13 cellular contexts compared by ENCODE assay signal in genomic region chr1:43952731-43953350, GRCh38. TPM values are rescaled to one million over a fixed set of nuclear protein-coding genes. Genes with fewer than 3 reads are reported as not detected.
DNase-seq lines count a peak whose midpoint lies in the region; ATAC-seq and TF ChIP-seq lines count a peak whose summit lies in the region.
"Had no signal": no experiment of that assay in that cellular context is flagged by ENCODE, and none has a peak within 500 bp of the region (broad histone marks: within the 10 kb centered on the region; RNA-seq: fewer than 3 reads in every experiment).

No MANE protein-coding gene starts in this region.

- H3K36me3 ChIP-seq in H7 (replicated peaks; ENCODE audit: control insufficient read depth, insufficient read depth, low read length) (peaks cover 4% of the 10 kb centered on the region), ovary (no peaks in the 10 kb centered on the region)

- H3K36me3 Mint-ChIP-seq in activated naive CD4-positive, alpha-beta T cell treated with anti-CD3 and anti-CD28 coated beads, Interleukin-2, amount 50 U/mL, for 72 hours = peaks cover 6 to 13% of the 10 kb centered on the region in 2 donors
- H3K36me3 Mint-ChIP-seq in activated naive CD4-positive, alpha-beta T cell treated with anti-CD3 and anti-CD28 coated beads, Interleukin-2, amount 10 ng/mL, durations not matched to agents 7 days and 5 days = peaks cover 12% of the 10 kb centered on the region

- no peaks in the 10 kb centered on the region for H3K9me3 ChIP-seq in ovary
- H3K9me3 ChIP-seq: BLaER1 treated with 17β-estradiol and CSF1 and Interleukin-3, amounts not matched to agents 10 nM and 100 nM; vagina had no signal

- TF ChIP-seq EP300 in ovary (IDR thresholded peaks at IDR 0.05) = no peak

- H3K27ac ChIP-seq in cingulate gyrus (ENCODE audit: low read depth, low read length) (peak overlapping the region; percentile 98), ovary (no peak overlapping the region)
- H3K27ac ChIP-seq: BLaER1 treated with 17β-estradiol and CSF1 and Interleukin-3, amounts not matched to agents 10 nM and 100 nM; epithelial cell of prostate; vagina had no signal

- no peak overlapping the region for H3K4me3 ChIP-seq in H7 (ENCODE audit: insufficient read depth, low read depth, low read length)
- H3K4me3 ChIP-seq in ovary = no peak overlapping the region
- H3K4me3 ChIP-seq: BLaER1 treated with 17β-estradiol and CSF1 and Interleukin-3, amounts not matched to agents 10 nM and 100 nM; vagina had no signal

- H3K27ac Mint-ChIP-seq in activated naive CD4-positive, alpha-beta T cell treated with anti-CD3 and anti-CD28 coated beads, Interleukin-2, amount 50 U/mL, for 72 hours = no peak overlapping the region
- H3K27ac Mint-ChIP-seq in activated naive CD4-positive, alpha-beta T cell treated with anti-CD3 and anti-CD28 coated beads, Interleukin-2, amount 10 ng/mL, durations not matched to agents 7 days and 5 days = no peak overlapping the region

- H3K27me3 ChIP-seq in H7 (ENCODE audit: control insufficient read depth, insufficient read depth, low read length) (no peaks in the 10 kb centered on the region), ovary (no peaks in the 10 kb centered on the region)
- H3K27me3 ChIP-seq: BLaER1 treated with 17β-estradiol and CSF1 and Interleukin-3, amounts not matched to agents 10 nM and 100 nM; vagina had no signal

- TF ChIP-seq POLR2A in ovary (IDR thresholded peaks at IDR 0.05) = no peak

- H3K9me3 Mint-ChIP-seq in activated naive CD4-positive, alpha-beta T cell treated with anti-CD3 and anti-CD28 coated beads, Interleukin-2, amount 50 U/mL, for 72 hours = no peaks in the 10 kb centered on the region
- H3K9me3 Mint-ChIP-seq in activated naive CD4-positive, alpha-beta T cell treated with anti-CD3 and anti-CD28 coated beads, Interleukin-2, amount 10 ng/mL, durations not matched to agents 7 days and 5 days = no peaks in the 10 kb centered on the region
- H3K9me3 Mint-ChIP-seq: activated T-cell treated with anti-CD3 and anti-CD28 coated beads, Interleukin-2, amount 50 U/mL, for 4 hours had no signal

- intact Hi-C loops in ovary (cut with DNase I) = no loop called here

- DNase-seq in H7 (peak; percentile 92), NCI-H2227 (lab: John Stamatoyannopoulos, UW; ENCODE audit: unreplicated experiment) (peak; percentile 99), pons (ENCODE audit: low spot score) (peak; percentile 49), ovary (no peak)
- DNase-seq in activated naive CD4-positive, alpha-beta T cell treated with anti-CD3 and anti-CD28 coated beads, Interleukin-2, amount 50 U/mL, for 72 hours (ENCODE audit: low spot score in 2 of 2) = no peak
- no peak for DNase-seq in activated naive CD4-positive, alpha-beta T cell treated with anti-CD3 and anti-CD28 coated beads, Interleukin-2, amount 10 ng/mL, durations not matched to agents 7 days and 5 days
- DNase-seq: activated T-cell treated with anti-CD3 and anti-CD28 coated beads, Interleukin-2, amount 50 U/mL, for 4 hours had no signal

- peaks cover 17% of the 10 kb centered on the region for H3K4me1 Mint-ChIP-seq in activated naive CD4-positive, alpha-beta T cell treated with anti-CD3 and anti-CD28 coated beads, Interleukin-2, amount 10 ng/mL, durations not matched to agents 7 days and 5 days

- H3K4me3 Mint-ChIP-seq in activated naive CD4-positive, alpha-beta T cell treated with anti-CD3 and anti-CD28 coated beads, Interleukin-2, amount 10 ng/mL, durations not matched to agents 7 days and 5 days = no peak overlapping the region
- H3K4me3 Mint-ChIP-seq: activated T-cell treated with anti-CD3 and anti-CD28 coated beads, Interleukin-2, amount 50 U/mL, for 4 hours had no signal

- TF ChIP-seq CTCF in ovary (IDR thresholded peaks at IDR 0.05) = no peak

- no peak for ATAC-seq in activated naive CD4-positive, alpha-beta T cell treated with anti-CD3 and anti-CD28 coated beads, Interleukin-2, amount 50 U/mL, for 72 hours
- no peak for ATAC-seq in HG03095 (IDR thresholded peaks at IDR 0.05; ENCODE audit: unreplicated experiment)
- ATAC-seq: activated T-cell treated with anti-CD3 and anti-CD28 coated beads, Interleukin-2, amount 50 U/mL, for 4 hours; Right ventricle myocardium inferior had no signal

- CTCF ChIA-PET in activated naive CD4-positive, alpha-beta T cell treated with anti-CD3 and anti-CD28 coated beads, Interleukin-2, amount 10 ng/mL, durations not matched to agents 7 days and 5 days (lab: Charles Lee) = interaction anchor here (1.2 kb wide), 1 partner anchor 84 kb away, joined by 4 read pairs; no protein-coding TSS in a partner anchor

- no peaks in the 10 kb centered on the region for H3K27me3 Mint-ChIP-seq in activated naive CD4-positive, alpha-beta T cell treated with anti-CD3 and anti-CD28 coated beads, Interleukin-2, amount 10 ng/mL, durations not matched to agents 7 days and 5 days

- H3K4me1 ChIP-seq in ovary (ENCODE audit: insufficient read depth) = peaks cover 5% of the 10 kb centered on the region

- 56 to 69% (median 59%) methylated on average over 8 of the region's 8 CpGs for WGBS in ovary, 3 donors

RNA-seq across cellular contexts. Expression of gene IPO13, which starts 6.1 kb away (rescaled TPM):
- 29.2 and 34.2 TPM in 2 replicates for total RNA-seq in H7 (2014; rRNA removed; shearing (Covaris generic))
- total RNA-seq in activated naive CD4-positive, alpha-beta T cell treated with anti-CD3 and anti-CD28 coated beads, Interleukin-2, amount 50 U/mL, for 72 hours = 10 to 100 TPM; 16.0 to 16.6 TPM
- 10 to 100 TPM in 6 of 7 donors, 1 to 10 TPM in 1; 8.6 to 30.3 (median 20.9) TPM for total RNA-seq in ovary
- polyA plus RNA-seq in ovary = 10 to 100 TPM in 1 of 2 donors, 1 to 10 TPM in 1; 10.0 to 15.3 TPM

RNA-seq across cellular contexts. Expression of gene DPH2, which starts 17.0 kb away (rescaled TPM):
- total RNA-seq in H7 (2014; rRNA removed; shearing (Covaris generic)) = 75.4 and 83.4 TPM in 2 replicates
- 10 to 100 TPM; 30.8 to 31.1 TPM for total RNA-seq in activated naive CD4-positive, alpha-beta T cell treated with anti-CD3 and anti-CD28 coated beads, Interleukin-2, amount 50 U/mL, for 72 hours
- 10 to 100 TPM in 6 of 7 donors, 1 to 10 TPM in 1; 7.2 to 27.0 (median 16.2) TPM for total RNA-seq in ovary
- 10 to 100 TPM in 1 of 2 donors, 1 to 10 TPM in 1; 8.5 to 12.7 TPM for polyA plus RNA-seq in ovary

RNA-seq across cellular contexts. Expression of gene ARTN, which starts 19.2 kb away (rescaled TPM):
- total RNA-seq in H7 (2014; rRNA removed; shearing (Covaris generic)) = 9.7 and 11.3 TPM in 2 replicates
- total RNA-seq in activated naive CD4-positive, alpha-beta T cell treated with anti-CD3 and anti-CD28 coated beads, Interleukin-2, amount 50 U/mL, for 72 hours = under 1 TPM in 1 of 2 donors, not detected in 1; 0.25 TPM
- total RNA-seq in ovary = 1 to 10 TPM in 3 of 7 donors, under 1 TPM in 4; 0.72 to 1.3 (median 0.92) TPM
- under 1 TPM in 1 of 2 donors, not detected in 1; 0.75 TPM for polyA plus RNA-seq in ovary

RNA-seq across cellular contexts. Expression of gene ATP6V0B, which starts 21.9 kb away (rescaled TPM):
- total RNA-seq in H7 (2014; rRNA removed; shearing (Covaris generic)) = 196 and 237 TPM in 2 replicates
- 10 to 100 TPM; 86.5 to 89.1 TPM for total RNA-seq in activated naive CD4-positive, alpha-beta T cell treated with anti-CD3 and anti-CD28 coated beads, Interleukin-2, amount 50 U/mL, for 72 hours
- 100 to 1,000 TPM in 1 of 7 donors, 10 to 100 TPM in 6; 46.1 to 108 (median 66.9) TPM for total RNA-seq in ovary
- 10 to 100 TPM; 74.4 to 76.1 TPM for polyA plus RNA-seq in ovary

RNA-seq across cellular contexts. Expression of gene B4GALT2, which starts 26.2 kb away (rescaled TPM):
- 207 and 217 TPM in 2 replicates for total RNA-seq in H7 (2014; rRNA removed; shearing (Covaris generic))
- 10 to 100 TPM; 11.3 to 24.8 TPM for total RNA-seq in activated naive CD4-positive, alpha-beta T cell treated with anti-CD3 and anti-CD28 coated beads, Interleukin-2, amount 50 U/mL, for 72 hours
- total RNA-seq in ovary = 10 to 100 TPM; 11.9 to 51.3 (median 33.9) TPM
- polyA plus RNA-seq in ovary = 10 to 100 TPM; 14.4 to 22.1 TPM

Comparison
In these comparisons a context has a peak if more than half of its experiments do, and no peak if none do; other contexts are left out.
1. DNase-seq: peak in H7 (single experiment), NCI-H2227 (single experiment) and pons (single experiment); none in activated naive CD4-positive, alpha-beta T cell treated with anti-CD3 and anti-CD28 coated beads, Interleukin-2, amount 50 U/mL, for 72 hours (0 of 2), ovary (0 of 5) and activated naive CD4-positive, alpha-beta T cell treated with anti-CD3 and anti-CD28 coated beads, Interleukin-2, amount 10 ng/mL, durations not matched to agents 7 days and 5 days (single experiment).